8 cellular contexts compared by ENCODE assay signal in genomic region chr19:46009530-46010510, GRCh38. TPM values are rescaled to one million over a fixed set of nuclear protein-coding genes. Genes with fewer than 3 reads are reported as not detected.
DNase-seq lines count a peak whose midpoint lies in the region; ATAC-seq and TF ChIP-seq lines count a peak whose summit lies in the region.

No MANE protein-coding gene starts in this region.

- peak; percentile 90 for TF ChIP-seq CTCF in Panc1 (IDR thresholded peaks at IDR 0.05)
- TF ChIP-seq CTCF in foreskin fibroblast (IDR thresholded peaks at IDR 0.05; ENCODE audit: low read depth, low read length): peak; percentile 76
- TF ChIP-seq CTCF in osteoblast (IDR thresholded peaks at IDR 0.05; ENCODE audit: extremely low read depth, low read depth, low read length): peak; percentile 91
- peak; percentile 68 to 94 (median 80) for TF ChIP-seq CTCF in upper lobe of left lung (IDR thresholded peaks at IDR 0.05)

- H3K4me2 ChIP-seq in osteoblast (ENCODE audit: insufficient read depth, low read length): no peak overlapping the region

- no peak overlapping the region for H3K27ac Mint-ChIP-seq in activated T-helper 1 cell treated with anti-CD3 and anti-CD28 coated beads, Interleukin-12 subunit alpha, Interleukin-12 subunit beta, Interleukin-2, Interleukin-4 antibody, amounts not matched to agents 30 ng/mL and 10 ng/mL and 1 ng/mL, durations not matched to agents 14 hours and 24 hours and 36 hours

- no peak for TF ChIP-seq POLR2A in upper lobe of left lung (IDR thresholded peaks at IDR 0.05)

- no peak overlapping the region for H2AFZ ChIP-seq in osteoblast (ENCODE audit: low read length)

- H3K79me2 ChIP-seq in osteoblast (ENCODE audit: insufficient read depth, low read length): no peaks in the 10 kb centered on the region

- peaks cover 13% of the 10 kb centered on the region for H4K20me1 ChIP-seq in osteoblast (ENCODE audit: insufficient read depth, low read length)

- peaks cover 12% of the 10 kb centered on the region for H3K27me3 ChIP-seq in HUES64 (ENCODE audit: insufficient read depth, low read length)
- no peaks in the 10 kb centered on the region for H3K27me3 ChIP-seq in Panc1 (ENCODE audit: control insufficient read depth, insufficient read depth, low read length)
- peaks cover 4% of the 10 kb centered on the region for H3K27me3 ChIP-seq in osteoblast (ENCODE audit: insufficient read depth, low read length)
- peaks cover 0 to 2% (median under 1%) of the 10 kb centered on the region in 4 donors for H3K27me3 ChIP-seq in upper lobe of left lung

- H3K9me3 ChIP-seq in HUES64 (ENCODE audit: insufficient read depth, low read depth, low read length): no peaks in the 10 kb centered on the region
- no peaks in the 10 kb centered on the region for H3K9me3 ChIP-seq in Panc1 (ENCODE audit: control insufficient read depth, insufficient read depth, low read depth, low read length)
- no peaks in the 10 kb centered on the region for H3K9me3 ChIP-seq in osteoblast (ENCODE audit: low read depth, low read length)
- H3K9me3 ChIP-seq in upper lobe of left lung: no peaks in the 10 kb centered on the region

- peak; percentile 89 for ATAC-seq in Panc1
- peak; percentile 83 to 90 for ATAC-seq in upper lobe of left lung (ENCODE audit: low FRiP score in 2 of 2)

- H3K36me3 Mint-ChIP-seq in activated T-helper 1 cell treated with anti-CD3 and anti-CD28 coated beads, Interleukin-12 subunit alpha, Interleukin-12 subunit beta, Interleukin-2, Interleukin-4 antibody, amounts not matched to agents 30 ng/mL and 10 ng/mL and 1 ng/mL, durations not matched to agents 14 hours and 24 hours and 36 hours (ENCODE audit: low read depth): peaks cover 5% of the 10 kb centered on the region

- POLR2A ChIA-PET in Panc1 (lab: Charles Lee): no interaction called here

- H3K4me1 Mint-ChIP-seq in activated T-helper 1 cell treated with anti-CD3 and anti-CD28 coated beads, Interleukin-12 subunit alpha, Interleukin-12 subunit beta, Interleukin-2, Interleukin-4 antibody, amounts not matched to agents 30 ng/mL and 10 ng/mL and 1 ng/mL, durations not matched to agents 14 hours and 24 hours and 36 hours (ENCODE audit: low read depth): peaks cover 6% of the 10 kb centered on the region

- H3K27ac ChIP-seq in HUES64 (ENCODE audit: low read depth, low read length): peak overlapping the region; percentile 31
- H3K27ac ChIP-seq in Panc1 (ENCODE audit: low read length): no peak overlapping the region
- no peak overlapping the region for H3K27ac ChIP-seq in osteoblast (ENCODE audit: low read depth, low read length)
- H3K27ac ChIP-seq in upper lobe of left lung: no peak overlapping the region

- no peak overlapping the region for H3K4me3 Mint-ChIP-seq in activated T-helper 1 cell treated with anti-CD3 and anti-CD28 coated beads, Interleukin-12 subunit alpha, Interleukin-12 subunit beta, Interleukin-2, Interleukin-4 antibody, amounts not matched to agents 30 ng/mL and 10 ng/mL and 1 ng/mL, durations not matched to agents 14 hours and 24 hours and 36 hours

- whole genome bisulfite sequencing in HUES64: 74% methylated on average over 23 of the region's 28 CpGs
- 59 to 65% methylated on average over 21 to 28 of the region's 28 CpGs for WGBS in upper lobe of left lung, 2 donors

- H3K36me3 ChIP-seq in HUES64 (ENCODE audit: insufficient read depth, low read length) (peaks cover 14% of the 10 kb centered on the region), Panc1 (ENCODE audit: control insufficient read depth, insufficient read depth, low read length) (no peaks in the 10 kb centered on the region), osteoblast (ENCODE audit: insufficient read depth, low read length) (peaks cover 9% of the 10 kb centered on the region), upper lobe of left lung (peaks cover 0 to 24% (median 4%) of the 10 kb centered on the region in 4 donors)

- no peaks in the 10 kb centered on the region for H3K9me3 Mint-ChIP-seq in activated T-helper 1 cell treated with anti-CD3 and anti-CD28 coated beads, Interleukin-12 subunit alpha, Interleukin-12 subunit beta, Interleukin-2, Interleukin-4 antibody, amounts not matched to agents 30 ng/mL and 10 ng/mL and 1 ng/mL, durations not matched to agents 14 hours and 24 hours and 36 hours

- no peak for TF ChIP-seq EP300 in upper lobe of left lung (IDR thresholded peaks at IDR 0.05)

- H3K27me3 Mint-ChIP-seq in activated T-helper 1 cell treated with anti-CD3 and anti-CD28 coated beads, Interleukin-12 subunit alpha, Interleukin-12 subunit beta, Interleukin-2, Interleukin-4 antibody, amounts not matched to agents 30 ng/mL and 10 ng/mL and 1 ng/mL, durations not matched to agents 14 hours and 24 hours and 36 hours (ENCODE audit: insufficient read depth): peaks cover 5% of the 10 kb centered on the region

- peak; percentile 68 for DNase-seq in COLO829 (ENCODE audit: low spot score)
- no peak for DNase-seq in Panc1 (ENCODE audit: low read depth, low spot score)
- DNase-seq in activated T-helper 1 cell treated with anti-CD3 and anti-CD28 coated beads, Interleukin-12 subunit alpha, Interleukin-12 subunit beta, Interleukin-2, Interleukin-4 antibody, amounts not matched to agents 30 ng/mL and 10 ng/mL and 1 ng/mL, durations not matched to agents 14 hours and 24 hours and 36 hours (ENCODE audit: low spot score): peak; percentile 46
- peak; percentile 50 to 86 for DNase-seq in foreskin fibroblast
- peak; percentile 95 for DNase-seq in osteoblast (ENCODE audit: insufficient read length, low spot score, missing footprints)
- DNase-seq in upper lobe of left lung: peak in 1 of 2 donors; percentile 72
- DNase-seq in HPDE6-E6E7 (ENCODE audit: extremely low spot score): no peak

- BruUV-seq in Panc1 (replicated peaks; lab: Mats Ljungman, UMichigan): no TSS peak

- H3K4me3 ChIP-seq in HUES64 (ENCODE audit: low read length) (no peak overlapping the region), Panc1 (ENCODE audit: low read depth in 2 of 2, low read length in 2 of 2) (no peak overlapping the region), foreskin fibroblast (ENCODE audit: low read depth in 1 of 2, low read length in 2 of 2) (no peak overlapping the region), osteoblast (ENCODE audit: insufficient read depth, low read length) (no peak overlapping the region), upper lobe of left lung (no peak overlapping the region)

- intact Hi-C loops in Panc1 (cut with micrococcal nuclease; ENCODE audit: unreplicated experiment): no loop called here
- intact Hi-C loops in activated T-helper 1 cell treated with anti-CD3 and anti-CD28 coated beads, Interleukin-12 subunit alpha, Interleukin-12 subunit beta, Interleukin-2, Interleukin-4 antibody, amounts not matched to agents 30 ng/mL and 10 ng/mL and 1 ng/mL, durations not matched to agents 14 hours and 24 hours and 36 hours (cut with micrococcal nuclease): no loop called here

- H3K4me1 ChIP-seq in HUES64 (ENCODE audit: insufficient read depth, low read length): peaks cover 6% of the 10 kb centered on the region
- peaks cover 3% of the 10 kb centered on the region; the same call in 1 of the 2 replicates for H3K4me1 ChIP-seq in Panc1 (ENCODE audit: control insufficient read depth, insufficient read depth, low read length)
- no peaks in the 10 kb centered on the region for H3K4me1 ChIP-seq in osteoblast (ENCODE audit: insufficient read depth, low read length)
- peaks cover 4 to 7% (median 5%) of the 10 kb centered on the region in 4 donors for H3K4me1 ChIP-seq in upper lobe of left lung

- in situ Hi-C loops in Panc1 (cut with HindIII; ENCODE audit: low pct_unique_long_range_greater_than_20kb, low sequenced_read_pairs): no loop called here

- no peak overlapping the region for H3K9ac ChIP-seq in HUES64 (ENCODE audit: low read depth, low read length)

- CTCF ChIA-PET in Panc1 (lab: Charles Lee): no interaction called here

RNA-seq across cellular contexts. Expression of gene PGLYRP1, which starts 13.0 kb away (rescaled TPM):
- polyA plus RNA-seq in HUES64 (2013, experiment 1 of 2): not detected
- not detected for polyA plus RNA-seq in HUES64 (2013, experiment 2 of 2)
- total RNA-seq in Panc1 (2021; ENCODE audit: unreplicated experiment): not detected
- polyA plus RNA-seq in Panc1 (2012; ENCODE audit: insufficient read length): not detected
- total RNA-seq in activated T-helper 1 cell treated with anti-CD3 and anti-CD28 coated beads, Interleukin-12 subunit alpha, Interleukin-12 subunit beta, Interleukin-2, Interleukin-4 antibody, amounts not matched to agents 30 ng/mL and 10 ng/mL and 1 ng/mL, durations not matched to agents 14 hours and 24 hours and 36 hours: not detected in 2 replicates
- total RNA-seq in osteoblast: not detected in 2 replicates
- total RNA-seq in upper lobe of left lung: 1 to 10 TPM in 4 of 6 donors, not detected in 2; 2.1 to 4.3 (median 3.3) TPM

RNA-seq across cellular contexts. Expression of gene CCDC61, which starts 14.6 kb away (rescaled TPM):
- polyA plus RNA-seq in HUES64 (2013, experiment 1 of 2): 4.3 TPM
- 6.0 TPM for polyA plus RNA-seq in HUES64 (2013, experiment 2 of 2)
- total RNA-seq in Panc1 (2021; ENCODE audit: unreplicated experiment) (17.9 TPM), osteoblast (3.6 and 5.9 TPM in 2 replicates), upper lobe of left lung (10 to 100 TPM in 5 of 6 donors, 1 to 10 TPM in 1; 5.9 to 28.3 (median 20.3) TPM)
- 15.2 TPM for polyA plus RNA-seq in Panc1 (2012; ENCODE audit: insufficient read length)
- 24.0 and 24.1 TPM in 2 replicates for total RNA-seq in activated T-helper 1 cell treated with anti-CD3 and anti-CD28 coated beads, Interleukin-12 subunit alpha, Interleukin-12 subunit beta, Interleukin-2, Interleukin-4 antibody, amounts not matched to agents 30 ng/mL and 10 ng/mL and 1 ng/mL, durations not matched to agents 14 hours and 24 hours and 36 hours

RNA-seq across cellular contexts. Expression of gene IGFL4, which starts 31.0 kb away (rescaled TPM):
- not detected for polyA plus RNA-seq in HUES64 (2013, experiment 1 of 2)
- polyA plus RNA-seq in HUES64 (2013, experiment 2 of 2): not detected
- total RNA-seq in Panc1 (2021; ENCODE audit: unreplicated experiment): 0.39 TPM
- 0.31 TPM for polyA plus RNA-seq in Panc1 (2012; ENCODE audit: insufficient read length)
- total RNA-seq in activated T-helper 1 cell treated with anti-CD3 and anti-CD28 coated beads, Interleukin-12 subunit alpha, Interleukin-12 subunit beta, Interleukin-2, Interleukin-4 antibody, amounts not matched to agents 30 ng/mL and 10 ng/mL and 1 ng/mL, durations not matched to agents 14 hours and 24 hours and 36 hours: not detected in 2 replicates
- not detected in 2 replicates for total RNA-seq in osteoblast
- not detected for total RNA-seq in upper lobe of left lung

RNA-seq across cellular contexts. Expression of gene NOVA2, which starts 36.2 kb away (rescaled TPM):
- 5.9 TPM for polyA plus RNA-seq in HUES64 (2013, experiment 1 of 2)
- 7.9 TPM for polyA plus RNA-seq in HUES64 (2013, experiment 2 of 2)
- total RNA-seq in Panc1 (2021; ENCODE audit: unreplicated experiment) (0.44 TPM), osteoblast (not detected in 2 replicates), upper lobe of left lung (10 to 100 TPM in 4 of 6 donors, 1 to 10 TPM in 2; 4.7 to 19.0 (median 13.9) TPM)
- polyA plus RNA-seq in Panc1 (2012; ENCODE audit: insufficient read length): 1.1 TPM
- not detected in 2 replicates for total RNA-seq in activated T-helper 1 cell treated with anti-CD3 and anti-CD28 coated beads, Interleukin-12 subunit alpha, Interleukin-12 subunit beta, Interleukin-2, Interleukin-4 antibody, amounts not matched to agents 30 ng/mL and 10 ng/mL and 1 ng/mL, durations not matched to agents 14 hours and 24 hours and 36 hours

Comparison
In these comparisons a context has a peak if more than half of its experiments do, and no peak if none do; other contexts are left out.
1. DNase-seq: peak in COLO829 (single experiment), activated T-helper 1 cell treated with anti-CD3 and anti-CD28 coated beads, Interleukin-12 subunit alpha, Interleukin-12 subunit beta, Interleukin-2, Interleukin-4 antibody, amounts not matched to agents 30 ng/mL and 10 ng/mL and 1 ng/mL, durations not matched to agents 14 hours and 24 hours and 36 hours (single experiment), foreskin fibroblast (2 of 2) and osteoblast (single experiment); none in Panc1 (single experiment) and HPDE6-E6E7 (single experiment).
2. Peak in every context shown above with its lines, with median percentiles within 50 percentile points of each other: CTCF ChIP-seq.